In the genomic region with DNA sequence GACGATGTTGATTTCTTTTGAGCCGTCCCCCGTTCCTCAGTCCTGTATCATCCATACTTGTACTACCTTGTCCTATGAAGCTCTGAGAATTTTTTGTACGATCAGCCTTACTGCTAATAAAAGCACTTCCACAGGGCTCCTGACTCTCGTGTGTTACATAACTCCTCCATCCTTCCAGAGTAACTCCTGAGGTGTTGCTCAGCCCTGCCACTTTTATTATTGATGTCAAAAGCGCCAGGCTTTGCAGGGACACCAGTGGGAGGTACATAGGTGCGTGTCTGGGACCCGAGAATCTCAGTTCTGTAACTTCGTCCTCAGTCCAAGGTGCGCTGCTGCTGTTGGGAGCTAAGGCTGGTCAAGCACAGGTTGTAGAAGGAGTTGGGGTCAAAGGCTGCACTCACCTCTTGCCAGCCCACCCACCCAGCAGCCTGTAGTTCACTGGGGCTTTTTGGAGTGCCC, we compare ENCODE assay signal across 9 cellular contexts. TPM values are rescaled to one million over a fixed set of nuclear protein-coding genes. Genes with fewer than 3 reads are reported as not detected.
A peak's percentile ranks its signal among the peaks of the same experiment; 100 is the strongest.
DNase-seq lines count a peak whose midpoint lies in the region; ATAC-seq and TF ChIP-seq lines count a peak whose summit lies in the region.
"Had no signal": no experiment of that assay in that cellular context is flagged by ENCODE, and none has a peak within 500 bp of the region (broad histone marks: within the 10 kb centered on the region; RNA-seq: fewer than 3 reads in every experiment).

No MANE protein-coding gene starts in this region.

- no peak overlapping the region for H3K14ac ChIP-seq in trophoblast cell (ENCODE audit: low read length)

- TF ChIP-seq CTCF in GM12864 (IDR thresholded peaks at IDR 0.05; ENCODE audit: low read depth, low read length, missing control alignments), result no peak
- TF ChIP-seq CTCF in epithelial cell of proximal tubule (conservative IDR thresholded peaks at IDR 0.05; ENCODE audit: low read depth, low read length), result no peak

- H2BK120ac ChIP-seq in trophoblast cell (ENCODE audit: insufficient read depth, low read length, poor library complexity), result no peak overlapping the region

- no peak overlapping the region for H2BK12ac ChIP-seq in trophoblast cell (ENCODE audit: low read length)

- H4K8ac ChIP-seq in trophoblast cell (ENCODE audit: low read depth, low read length), result peak overlapping the region; percentile 92

- no peaks in the 10 kb centered on the region for H3K27me3 ChIP-seq in trophoblast cell (ENCODE audit: insufficient read depth, low read length)

- peak overlapping the region; percentile 85 for H3K4ac ChIP-seq in trophoblast cell (ENCODE audit: low read depth, low read length)

- ATAC-seq in HG03442 (IDR thresholded peaks at IDR 0.05; ENCODE audit: unreplicated experiment), result no peak
- ATAC-seq in GM18873 (IDR thresholded peaks at IDR 0.05; ENCODE audit: low FRiP score, unreplicated experiment), result no peak

- H4K12ac ChIP-seq in trophoblast cell (ENCODE audit: low read depth, low read length), result peak overlapping the region; percentile 89

- peak overlapping the region; percentile 93 for H3K9ac ChIP-seq in trophoblast cell (ENCODE audit: low read length)

- no peak overlapping the region for H2AK5ac ChIP-seq in trophoblast cell (ENCODE audit: low read length)

- no peak overlapping the region for H3K23ac ChIP-seq in trophoblast cell (ENCODE audit: low read length)

- H3K18ac ChIP-seq in trophoblast cell (ENCODE audit: low read length), result no peak overlapping the region

- H2BK5ac ChIP-seq in trophoblast cell (ENCODE audit: low read depth, low read length, poor library complexity), result no peak overlapping the region

- WGBS in trophoblast cell (ENCODE audit: extremely low coverage, insufficient coverage, insufficient read length), result no CpG with 5 or more reads among the region's 10 CpGs

- H2AFZ ChIP-seq in trophoblast cell (ENCODE audit: insufficient read depth, low read length, poor library complexity), result no peak overlapping the region

- H3K9me3 ChIP-seq in trophoblast cell (ENCODE audit: insufficient read depth, low read depth, low read length), result no peaks in the 10 kb centered on the region

- DNase-seq in GM12864 (ENCODE audit: low read depth) (no peak), epithelial cell of proximal tubule (ENCODE audit: low read depth) (no peak), trophoblast cell (no peak), NCI-H510A treated with DMSO at 0.1 percent for 48 hours (lab: John Stamatoyannopoulos, UW) (no peak), islet precursor cell (no peak)
- DNase-seq: hippocampal formation had no signal

- peak overlapping the region; percentile 84 for H3K4me2 ChIP-seq in trophoblast cell (ENCODE audit: low read length)

- H3K4me3 ChIP-seq in GM12864 (ENCODE audit: low read depth, low read length) (peak overlapping the region; percentile 90), epithelial cell of proximal tubule (ENCODE audit: low read depth, low read length) (peak overlapping the region; percentile 70), trophoblast cell (ENCODE audit: low read depth, low read length) (peak overlapping the region; percentile 86)

- H3K4me1 ChIP-seq in trophoblast cell (ENCODE audit: control insufficient read depth in 1 of 2, insufficient read depth in 2 of 2, low read length in 2 of 2), result peaks cover 13 to 30% of the 10 kb centered on the region in 2 experiments

- H3K79me2 ChIP-seq in trophoblast cell (ENCODE audit: control insufficient read depth, insufficient read depth, low read length, poor library complexity), result peaks cover 17% of the 10 kb centered on the region

- H3K27ac ChIP-seq in trophoblast cell (ENCODE audit: low read depth, low read length), result peak overlapping the region; percentile 93

- peaks cover 64 to 66% of the 10 kb centered on the region in 2 experiments for H3K36me3 ChIP-seq in trophoblast cell (ENCODE audit: control insufficient read depth in 1 of 2, insufficient read depth in 2 of 2, low read length in 2 of 2)

- H4K91ac ChIP-seq in trophoblast cell (ENCODE audit: low read depth, low read length), result peak overlapping the region; percentile 90

- peaks cover 24% of the 10 kb centered on the region for H3K79me1 ChIP-seq in trophoblast cell (ENCODE audit: low read length)

TF ChIP-seq in PFSK-1, 5 proteins besides CTCF, POLR2A, EP300 and RAD21:
- TF ChIP-seq POLR2AphosphoS5 (IDR thresholded peaks at IDR 0.05; ENCODE audit: low read depth, low read length) (peak; percentile 16; the same call in 1 of the 2 replicates), FOXP2 (optimal IDR thresholded peaks at IDR 0.05; ENCODE audit: borderline replicate concordance, extremely low read depth, extremely low read length, insufficient read depth) (no peak)
- TF ChIP-seq, protein P1, sequence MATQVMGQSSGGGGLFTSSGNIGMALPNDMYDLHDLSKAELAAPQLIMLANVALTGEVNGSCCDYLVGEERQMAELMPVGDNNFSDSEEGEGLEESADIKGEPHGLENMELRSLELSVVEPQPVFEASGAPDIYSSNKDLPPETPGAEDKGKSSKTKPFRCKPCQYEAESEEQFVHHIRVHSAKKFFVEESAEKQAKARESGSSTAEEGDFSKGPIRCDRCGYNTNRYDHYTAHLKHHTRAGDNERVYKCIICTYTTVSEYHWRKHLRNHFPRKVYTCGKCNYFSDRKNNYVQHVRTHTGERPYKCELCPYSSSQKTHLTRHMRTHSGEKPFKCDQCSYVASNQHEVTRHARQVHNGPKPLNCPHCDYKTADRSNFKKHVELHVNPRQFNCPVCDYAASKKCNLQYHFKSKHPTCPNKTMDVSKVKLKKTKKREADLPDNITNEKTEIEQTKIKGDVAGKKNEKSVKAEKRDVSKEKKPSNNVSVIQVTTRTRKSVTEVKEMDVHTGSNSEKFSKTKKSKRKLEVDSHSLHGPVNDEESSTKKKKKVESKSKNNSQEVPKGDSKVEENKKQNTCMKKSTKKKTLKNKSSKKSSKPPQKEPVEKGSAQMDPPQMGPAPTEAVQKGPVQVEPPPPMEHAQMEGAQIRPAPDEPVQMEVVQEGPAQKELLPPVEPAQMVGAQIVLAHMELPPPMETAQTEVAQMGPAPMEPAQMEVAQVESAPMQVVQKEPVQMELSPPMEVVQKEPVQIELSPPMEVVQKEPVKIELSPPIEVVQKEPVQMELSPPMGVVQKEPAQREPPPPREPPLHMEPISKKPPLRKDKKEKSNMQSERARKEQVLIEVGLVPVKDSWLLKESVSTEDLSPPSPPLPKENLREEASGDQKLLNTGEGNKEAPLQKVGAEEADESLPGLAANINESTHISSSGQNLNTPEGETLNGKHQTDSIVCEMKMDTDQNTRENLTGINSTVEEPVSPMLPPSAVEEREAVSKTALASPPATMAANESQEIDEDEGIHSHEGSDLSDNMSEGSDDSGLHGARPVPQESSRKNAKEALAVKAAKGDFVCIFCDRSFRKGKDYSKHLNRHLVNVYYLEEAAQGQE (IDR thresholded peaks at IDR 0.05; ENCODE audit: insufficient read depth in 1 of 2, low read depth in 2 of 2, low read length in 2 of 2), result no peak

RNA-seq across cellular contexts. Expression of a gene that starts 1.0 kb away (rescaled TPM):
- 7.9 TPM for polyA plus RNA-seq in PFSK-1 (2012; ENCODE audit: insufficient read length, low read depth)
- 0.58 and 4.3 TPM in 2 replicates for total RNA-seq in epithelial cell of proximal tubule
- 1.4 and 1.6 TPM in 2 replicates for polyA plus RNA-seq in trophoblast cell (2013)

RNA-seq across cellular contexts. Expression of a gene that starts 7.1 kb away (rescaled TPM):
- 1.8 TPM for polyA plus RNA-seq in PFSK-1 (2012; ENCODE audit: insufficient read length, low read depth)
- 0.51 and 3.3 TPM in 2 replicates for total RNA-seq in epithelial cell of proximal tubule
- polyA plus RNA-seq in trophoblast cell (2013), result 10.2 and 11.1 TPM in 2 replicates

RNA-seq across cellular contexts. Expression of a gene that starts 13.7 kb away (rescaled TPM):
- polyA plus RNA-seq in PFSK-1 (2012; ENCODE audit: insufficient read length, low read depth), result 164 TPM
- 83.3 and 154 TPM in 2 replicates for total RNA-seq in epithelial cell of proximal tubule
- 115 and 117 TPM in 2 replicates for polyA plus RNA-seq in trophoblast cell (2013)

RNA-seq across cellular contexts. Expression of a gene that starts 21.4 kb away (rescaled TPM):
- 43.0 TPM for polyA plus RNA-seq in PFSK-1 (2012; ENCODE audit: insufficient read length, low read depth)
- 112 and 117 TPM in 2 replicates for total RNA-seq in epithelial cell of proximal tubule
- polyA plus RNA-seq in trophoblast cell (2013), result 75.4 and 76.0 TPM in 2 replicates

RNA-seq across cellular contexts. Expression of a gene that starts 36.0 kb away (rescaled TPM):
- 22.0 TPM for polyA plus RNA-seq in PFSK-1 (2012; ENCODE audit: insufficient read length, low read depth)
- 11.4 and 18.4 TPM in 2 replicates for total RNA-seq in epithelial cell of proximal tubule
- 18.4 and 20.0 TPM in 2 replicates for polyA plus RNA-seq in trophoblast cell (2013)
